ENCODE assay signal across 8 cellular contexts in the genomic region with DNA sequence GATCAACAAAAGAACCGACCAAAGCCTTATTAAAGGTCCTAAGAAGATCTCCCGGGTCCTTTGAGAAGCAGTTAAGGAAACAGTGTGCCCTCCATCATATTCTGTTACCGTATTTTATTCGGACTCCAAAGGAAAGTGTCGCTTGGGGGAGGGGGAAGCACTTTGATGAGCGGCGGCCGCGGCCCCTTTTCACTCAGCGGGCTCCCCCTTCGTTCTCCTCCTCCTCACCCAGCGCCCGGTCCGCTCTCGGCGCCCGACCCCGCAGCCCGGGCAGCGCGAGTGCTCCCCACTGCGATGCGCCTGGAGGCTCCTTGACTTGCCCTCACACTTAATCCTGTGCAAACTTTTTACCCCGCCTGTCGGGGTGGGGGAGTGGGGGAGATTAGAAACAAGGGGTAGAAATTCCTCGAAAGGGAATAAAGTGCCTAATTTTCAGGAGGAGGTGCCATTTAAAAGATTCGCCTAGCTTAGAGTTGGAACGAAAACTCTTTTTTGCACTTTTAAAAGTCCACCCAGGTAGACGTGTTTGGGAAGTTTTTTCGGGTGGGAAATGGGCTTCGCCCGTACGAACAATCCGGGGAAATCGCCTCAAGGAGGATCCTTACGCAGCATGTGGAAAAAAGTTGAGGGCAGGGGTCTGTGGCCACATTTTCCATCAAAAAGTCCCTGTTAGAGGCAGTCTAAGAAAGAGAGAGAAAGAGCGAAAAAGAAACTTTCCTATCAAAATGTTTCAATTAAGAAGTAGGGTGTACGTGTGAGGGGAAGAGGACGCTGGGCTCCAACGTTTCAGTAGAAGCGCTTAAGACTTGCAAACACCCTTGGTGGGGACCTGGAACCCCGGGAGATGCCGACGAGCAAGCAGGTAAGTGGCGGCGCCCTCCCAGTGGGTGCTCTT. TPM values are rescaled to one million over a fixed set of nuclear protein-coding genes. Genes with fewer than 3 reads are reported as not detected.
DNase-seq lines count a peak whose midpoint lies in the region; ATAC-seq and TF ChIP-seq lines count a peak whose summit lies in the region.

No MANE protein-coding gene starts in this region.

- POLR2A ChIA-PET in BJ (lab: Charles Lee), result no interaction called here

- H3K27ac ChIP-seq in iPS-18a (ENCODE audit: low read length) (no peak overlapping the region), subcutaneous abdominal adipose tissue (ENCODE audit: low read depth, low read length) (no peak overlapping the region)

- peak overlapping the region; percentile 36 for H3K4me3 ChIP-seq in BJ (ENCODE audit: low read depth, low read length)
- peak overlapping the region; percentile 44 for H3K4me3 ChIP-seq in iPS-18a (ENCODE audit: low read length)
- H3K4me3 ChIP-seq in subcutaneous abdominal adipose tissue (ENCODE audit: low read depth in 1 of 5, low read length in 5 of 5), result peak overlapping the region; percentile 53 to 72 (median 60)

- H3K9me3 ChIP-seq in iPS-18a (ENCODE audit: control insufficient read depth, low read depth, low read length) (no peaks in the 10 kb centered on the region), subcutaneous abdominal adipose tissue (ENCODE audit: control insufficient read depth in 5 of 5, low read length in 5 of 5) (no peaks in the 10 kb centered on the region)

- no peak overlapping the region for H3K27ac Mint-ChIP-seq in HFFc6
- peak overlapping the region; percentile 67 for H3K27ac Mint-ChIP-seq in activated CD8-positive, alpha-beta memory T cell treated with anti-CD3 and anti-CD28 coated beads, Interleukin-2, amount 10 ng/mL, durations not matched to agents 7 days and 5 days

- H3K27me3 Mint-ChIP-seq in HFFc6 (ENCODE audit: insufficient read depth), result peaks cover 12% of the 10 kb centered on the region
- H3K27me3 Mint-ChIP-seq in activated CD8-positive, alpha-beta memory T cell treated with anti-CD3 and anti-CD28 coated beads, Interleukin-2, amount 10 ng/mL, durations not matched to agents 7 days and 5 days, result peaks cover 84% of the 10 kb centered on the region

- H3K4me1 Mint-ChIP-seq in HFFc6 (ENCODE audit: low read depth), result peaks cover 13% of the 10 kb centered on the region
- H3K4me1 Mint-ChIP-seq in activated CD8-positive, alpha-beta memory T cell treated with anti-CD3 and anti-CD28 coated beads, Interleukin-2, amount 10 ng/mL, durations not matched to agents 7 days and 5 days, result peaks cover 42% of the 10 kb centered on the region

- H3K9ac ChIP-seq in iPS-18a (ENCODE audit: low read length) (no peak overlapping the region), subcutaneous abdominal adipose tissue (ENCODE audit: low read length in 5 of 5) (peak overlapping the region in 1 of 5 donors; percentile 6)

- H3K36me3 ChIP-seq in BJ (ENCODE audit: control insufficient read depth, insufficient read depth, low read length) (peaks cover 6% of the 10 kb centered on the region), iPS-18a (ENCODE audit: control insufficient read depth, low read depth, low read length) (no peaks in the 10 kb centered on the region), subcutaneous abdominal adipose tissue (ENCODE audit: control insufficient read depth in 5 of 5, insufficient read depth in 5 of 5, low read length in 5 of 5) (peaks cover 10 to 21% (median 16%) of the 10 kb centered on the region in 5 donors)

- H3K4me1 ChIP-seq in iPS-18a (ENCODE audit: control insufficient read depth, low read depth, low read length), result peaks cover 56% of the 10 kb centered on the region
- H3K4me1 ChIP-seq in subcutaneous abdominal adipose tissue (ENCODE audit: control insufficient read depth in 5 of 5, insufficient read depth in 5 of 5, low read length in 5 of 5), result peaks cover 0 to 63% (median 49%) of the 10 kb centered on the region in 5 donors

- TF ChIP-seq CTCF in BJ (IDR thresholded peaks at IDR 0.05; ENCODE audit: insufficient read depth, low read depth, low read length) (no peak), HFFc6 (IDR thresholded peaks at IDR 0.05) (no peak)

- H3K9me3 Mint-ChIP-seq in HFFc6, result peaks cover 9% of the 10 kb centered on the region
- no peaks in the 10 kb centered on the region for H3K9me3 Mint-ChIP-seq in activated CD8-positive, alpha-beta memory T cell treated with anti-CD3 and anti-CD28 coated beads, Interleukin-2, amount 10 ng/mL, durations not matched to agents 7 days and 5 days (ENCODE audit: low read depth)

- H3K4me3 Mint-ChIP-seq in HFFc6, result peak overlapping the region; percentile 89
- peak overlapping the region; percentile 78 for H3K4me3 Mint-ChIP-seq in activated CD8-positive, alpha-beta memory T cell treated with anti-CD3 and anti-CD28 coated beads, Interleukin-2, amount 10 ng/mL, durations not matched to agents 7 days and 5 days

- CTCF ChIA-PET in BJ (lab: Yijun Ruan, JAX), result interaction anchor here (0.6 kb wide), 1 partner anchor 907 kb away, joined by 3 read pairs; no protein-coding TSS in a partner anchor
- CTCF ChIA-PET in activated CD8-positive, alpha-beta memory T cell treated with anti-CD3 and anti-CD28 coated beads, Interleukin-2, amount 10 ng/mL, durations not matched to agents 7 days and 5 days (lab: Charles Lee), result interaction anchor here (1.0 kb wide), 1 partner anchor 11 kb away, joined by 4 read pairs; no protein-coding TSS in a partner anchor

- H3K27me3 ChIP-seq in BJ (ENCODE audit: control insufficient read depth, insufficient read depth, low read length), result peaks cover 15% of the 10 kb centered on the region
- peaks cover 95% of the 10 kb centered on the region for H3K27me3 ChIP-seq in iPS-18a (ENCODE audit: control insufficient read depth, insufficient read depth, low read length)
- peaks cover 14 to 57% (median 49%) of the 10 kb centered on the region in 5 donors for H3K27me3 ChIP-seq in subcutaneous abdominal adipose tissue (ENCODE audit: control insufficient read depth in 5 of 5, insufficient read depth in 4 of 5, low read length in 5 of 5)

- DNase-seq in BJ (ENCODE audit: low read depth), result no peak
- DNase-seq in HFFc6, result no peak
- no peak for DNase-seq in activated CD8-positive, alpha-beta memory T cell treated with anti-CD3 and anti-CD28 coated beads, Interleukin-2, amount 10 ng/mL, durations not matched to agents 7 days and 5 days
- DNase-seq in epidermal melanocyte (ENCODE audit: insufficient read length, low spot score), result no peak

- no peak for ATAC-seq in activated CD8-positive, alpha-beta memory T cell treated with anti-CD3 and anti-CD28 coated beads, Interleukin-2, amount 10 ng/mL, durations not matched to agents 7 days and 5 days
- ATAC-seq in HG03196 (IDR thresholded peaks at IDR 0.05; ENCODE audit: unreplicated experiment), result no peak
- no peak for ATAC-seq in GM18520 (IDR thresholded peaks at IDR 0.05; ENCODE audit: unreplicated experiment)

- peaks cover 33% of the 10 kb centered on the region for H3K36me3 Mint-ChIP-seq in HFFc6 (ENCODE audit: low read depth)
- H3K36me3 Mint-ChIP-seq in activated CD8-positive, alpha-beta memory T cell treated with anti-CD3 and anti-CD28 coated beads, Interleukin-2, amount 10 ng/mL, durations not matched to agents 7 days and 5 days, result peaks cover 9% of the 10 kb centered on the region

RNA-seq across cellular contexts. Expression of a gene that starts 1.1 kb away (rescaled TPM):
- polyA plus RNA-seq in BJ (2011; rRNA removed), result not detected in 2 replicates
- polyA minus RNA-seq in BJ (2011; rRNA and poly(A)+ RNA removed), result 0.26 TPM in 1 of 2 replicates, not detected in the other
- total RNA-seq in HFFc6 (2021; fragmentation: NEBNext Ultra II Directional; extraction: Animal tissue kit (Norgen Biotek cat#: 25700)), result under 1 TPM; 0.41 to 0.61 (median 0.53) TPM
- total RNA-seq in activated CD8-positive, alpha-beta memory T cell treated with anti-CD3 and anti-CD28 coated beads, Interleukin-2, amount 10 ng/mL, durations not matched to agents 7 days and 5 days, result under 1 TPM; 0.26 to 0.58 TPM
